Comparison of ENCODE assay signal across 4 cellular contexts in the genomic region with DNA sequence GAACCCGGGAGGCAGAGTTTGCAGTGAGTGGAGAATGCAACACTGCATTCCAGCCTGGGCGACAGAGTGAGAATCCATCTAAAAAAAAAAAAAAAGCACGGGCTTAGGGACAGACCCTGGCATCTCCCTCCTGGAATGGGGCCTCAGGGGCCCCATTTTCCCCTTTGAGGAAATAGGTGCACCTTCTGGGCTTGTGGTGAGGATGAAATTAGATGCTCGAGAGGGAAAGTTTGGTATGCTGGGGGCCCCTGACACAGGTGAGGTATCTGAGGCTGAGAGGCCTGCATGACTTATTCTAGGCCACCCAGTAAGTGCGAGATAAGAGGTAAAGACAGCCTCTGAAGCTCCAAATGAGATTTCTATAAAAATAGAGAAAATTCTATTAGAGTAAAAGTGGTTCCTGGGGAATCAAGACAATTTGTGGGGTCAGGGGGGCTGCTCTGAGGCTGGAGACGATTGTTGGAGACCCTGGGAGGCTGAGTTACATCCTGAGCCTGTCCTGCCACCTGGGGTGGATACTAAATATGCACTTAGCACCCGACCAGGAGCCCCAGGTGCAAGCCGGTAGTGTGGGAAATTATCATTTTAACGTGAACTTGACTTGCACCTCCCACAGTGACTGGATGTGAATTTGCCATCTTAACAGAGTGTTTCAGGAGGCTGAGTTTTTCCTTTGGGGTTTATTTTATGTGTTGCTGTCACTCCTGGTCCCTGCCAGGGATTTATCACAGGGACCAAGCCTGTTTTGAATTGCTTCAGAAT.
"Had no signal": no experiment of that assay in that cellular context is flagged by ENCODE, and none has a peak within 500 bp of the region (broad histone marks: within the 10 kb centered on the region; RNA-seq: fewer than 3 reads in every experiment).

No MANE protein-coding gene starts in this region.

- H3K36me3 ChIP-seq: breast epithelium, neutrophil had no signal

- H3K4me1 ChIP-seq: breast epithelium had no signal

- H3K9me3 ChIP-seq: breast epithelium, neutrophil, testis had no signal

- H3K4me3 ChIP-seq: breast epithelium, lung, testis had no signal

- H3K27ac ChIP-seq: breast epithelium, neutrophil had no signal

- H3K27me3 ChIP-seq: breast epithelium, testis had no signal
